Comparison of ENCODE assay signal across 8 cellular contexts in genomic region chr1:65265296-65266271, GRCh38. TPM values are rescaled to one million over a fixed set of nuclear protein-coding genes. Genes with fewer than 3 reads are reported as not detected.
DNase-seq lines count a peak whose midpoint lies in the region; ATAC-seq lines count a peak whose summit lies in the region.

No MANE protein-coding gene starts in this region.

- no peaks in the 10 kb centered on the region for H3K9me3 ChIP-seq in T-helper 17 cell (ENCODE audit: control insufficient read depth, low read length, poor library complexity, severe bottlenecking)
- no peaks in the 10 kb centered on the region for H3K9me3 ChIP-seq in skeletal muscle satellite cell (replicated peaks; ENCODE audit: low read length)

- peaks cover 37% of the 10 kb centered on the region for H3K27me3 Mint-ChIP-seq in T-helper 17 cell

- peak overlapping the region; percentile 71 for H3K9ac ChIP-seq in skeletal muscle satellite cell (ENCODE audit: low read depth, low read length)

- peak overlapping the region; percentile 77 for H3K4me3 Mint-ChIP-seq in T-helper 17 cell

- H3K36me3 Mint-ChIP-seq in T-helper 17 cell (ENCODE audit: low read depth) = no peaks in the 10 kb centered on the region

- H3K36me3 ChIP-seq in skeletal muscle satellite cell (ENCODE audit: insufficient read depth, low read length) = no peaks in the 10 kb centered on the region

- peak; percentile 18 for DNase-seq in stimulated activated CD4-positive, alpha-beta T cell treated with anti-CD3 and anti-CD28 coated beads, Interleukin-12 subunit alpha, Interleukin-12 subunit beta, amount 100 ng/mL, for 4 hours
- DNase-seq in stimulated activated CD4-positive, alpha-beta T cell treated with anti-CD3 and anti-CD28 coated beads, Interleukin-2, amount 100 ng/mL, for 48 hours = no peak
- DNase-seq in HK-2 (ENCODE audit: unreplicated experiment) = peak; percentile 50
- peak in 1 of 3 donors; percentile 13 for DNase-seq in T-helper 17 cell
- peak; percentile 39 for DNase-seq in central memory CD4-positive, alpha-beta T cell
- DNase-seq in iPS-NIHi7 (ENCODE audit: extremely low spot score) = peak; percentile 77
- no peak for DNase-seq in 8988T

- H3K4me3 ChIP-seq in skeletal muscle satellite cell (ENCODE audit: low read length) = peak overlapping the region; percentile 67

- peak overlapping the region; percentile 93 for H3K4me2 ChIP-seq in skeletal muscle satellite cell (ENCODE audit: low read length)

- peak overlapping the region; percentile 92 for H3K27ac Mint-ChIP-seq in T-helper 17 cell

- no peaks in the 10 kb centered on the region for H3K27me3 ChIP-seq in skeletal muscle satellite cell (ENCODE audit: control insufficient read depth, insufficient read depth, low read length)

- peaks cover 17% of the 10 kb centered on the region for H3K4me1 ChIP-seq in skeletal muscle satellite cell (ENCODE audit: control insufficient read depth, insufficient read depth, low read length)

- ATAC-seq in T-helper 17 cell = peak; percentile 81

- H3K4me1 Mint-ChIP-seq in T-helper 17 cell = peaks cover 9% of the 10 kb centered on the region

RNA-seq across cellular contexts. Expression of gene DNAJC6, which starts 43.8 kb away (rescaled TPM):
- total RNA-seq in T-helper 17 cell = 1 to 10 TPM; 1.8 to 2.4 TPM
- 1.5 and 2.3 TPM in 2 replicates for total RNA-seq in skeletal muscle satellite cell (2012; rRNA removed)

Comparison
In these comparisons a context has a peak if more than half of its experiments do, and no peak if none do; other contexts are left out.
1. DNase-seq: peak in stimulated activated CD4-positive, alpha-beta T cell treated with anti-CD3 and anti-CD28 coated beads, Interleukin-12 subunit alpha, Interleukin-12 subunit beta, amount 100 ng/mL, for 4 hours (single experiment), HK-2 (single experiment), central memory CD4-positive, alpha-beta T cell (single experiment) and iPS-NIHi7 (single experiment); none in stimulated activated CD4-positive, alpha-beta T cell treated with anti-CD3 and anti-CD28 coated beads, Interleukin-2, amount 100 ng/mL, for 48 hours (0 of 2) and 8988T (single experiment).